8 cellular contexts compared by ENCODE assay signal in genomic region chr4:44927361-44928061, GRCh38.
DNase-seq lines count a peak whose midpoint lies in the region; ATAC-seq, FAIRE-seq and TF ChIP-seq lines count a peak whose summit lies in the region.

No MANE protein-coding gene starts in this region.

- TF ChIP-seq POLR2A in esophagus muscularis mucosa (IDR thresholded peaks at IDR 0.05; ENCODE audit: low read depth) (no peak), vagina (IDR thresholded peaks at IDR 0.05) (no peak)

- 30% methylated on average over 2 of the region's 2 CpGs for WGBS in esophagus muscularis mucosa

- no peak overlapping the region for H3K27ac ChIP-seq in esophagus muscularis mucosa (replicated peaks in 1 of 4)
- no peak overlapping the region for H3K27ac ChIP-seq in tibial artery
- H3K27ac ChIP-seq in vagina, result no peak overlapping the region

- no peak for TF ChIP-seq EP300 in esophagus muscularis mucosa (IDR thresholded peaks at IDR 0.05)

- H3K4me3 ChIP-seq in esophagus muscularis mucosa, result no peak overlapping the region
- no peak overlapping the region for H3K4me3 ChIP-seq in tibial artery
- H3K4me3 ChIP-seq in vagina, result no peak overlapping the region

- peak; percentile 92 for FAIRE-seq in G401.6 (lab: Jason Lieb, UNC)

- H3K27me3 ChIP-seq in esophagus muscularis mucosa, result no peaks in the 10 kb centered on the region
- H3K27me3 ChIP-seq in tibial artery, result no peaks in the 10 kb centered on the region
- no peaks in the 10 kb centered on the region for H3K27me3 ChIP-seq in vagina

- H3K9me3 ChIP-seq in esophagus muscularis mucosa (no peaks in the 10 kb centered on the region), tibial artery (no peaks in the 10 kb centered on the region), vagina (no peaks in the 10 kb centered on the region)

- intact Hi-C loops in esophagus muscularis mucosa (cut with DNase I), result loop anchor here (5.0 kb wide), 2 partner anchors 525 to 1345 kb away; no protein-coding TSS in a partner anchor
- intact Hi-C loops in tibial artery (cut with DNase I; ENCODE audit: low total_unique reads), result no loop called here
- intact Hi-C loops in vagina (cut with DNase I), result no loop called here

- ATAC-seq in HG03066 (IDR thresholded peaks at IDR 0.05; ENCODE audit: low read depth, unreplicated experiment), result peak; percentile 80
- ATAC-seq in HG03460 (IDR thresholded peaks at IDR 0.05; ENCODE audit: unreplicated experiment), result no peak

- H3K36me3 ChIP-seq in esophagus muscularis mucosa (no peaks in the 10 kb centered on the region), tibial artery (no peaks in the 10 kb centered on the region), vagina (no peaks in the 10 kb centered on the region)

- TF ChIP-seq CTCF in esophagus muscularis mucosa (IDR thresholded peaks at IDR 0.05) (peak; percentile 19 to 69 (median 52)), tibial artery (IDR thresholded peaks at IDR 0.05) (peak; percentile 19 to 32), vagina (IDR thresholded peaks at IDR 0.05) (peak in 1 of 3 experiments; percentile 6)

- DNase-seq in NCI-H774 (lab: John Stamatoyannopoulos, UW) (peak; percentile 25), esophagus muscularis mucosa (ENCODE audit: extremely low spot score) (no peak), tibial artery (no peak), vagina (ENCODE audit: extremely low spot score in 2 of 2) (no peak)
- DNase-seq in activated CD4-positive, alpha-beta T cell treated with anti-CD3 and anti-CD28 coated beads for 4 hours, result no peak

- H3K4me1 ChIP-seq in esophagus muscularis mucosa, result peaks cover 0 to 9% (median 1%) of the 10 kb centered on the region in 4 donors
- no peaks in the 10 kb centered on the region for H3K4me1 ChIP-seq in tibial artery
- H3K4me1 ChIP-seq in vagina, result no peaks in the 10 kb centered on the region
